21 cellular contexts compared by ENCODE assay signal in genomic region chr12:32179011-32179395, GRCh38.
DNase-seq lines count a peak whose midpoint lies in the region; ATAC-seq and TF ChIP-seq lines count a peak whose summit lies in the region.
"Had no signal": no experiment of that assay in that cellular context is flagged by ENCODE, and none has a peak within 500 bp of the region (broad histone marks: within the 10 kb centered on the region; RNA-seq: fewer than 3 reads in every experiment).

No MANE protein-coding gene starts in this region.

- H3K36me3 Mint-ChIP-seq in neural progenitor cell (peaks cover 10% of the 10 kb centered on the region), natural killer cell (no peaks in the 10 kb centered on the region)

- H3F3A ChIP-seq in neural progenitor cell (ENCODE audit: low read depth), result peaks cover 12% of the 10 kb centered on the region

- H3K27ac Mint-ChIP-seq in neural progenitor cell, result no peak overlapping the region
- no peak overlapping the region for H3K27ac Mint-ChIP-seq in natural killer cell
- H3K27ac Mint-ChIP-seq: CD4-positive, alpha-beta T cell; HFFc6 had no signal

- DNase-seq in DMS 273 treated with DMSO at 0.1 percent for 48 hours (lab: John Stamatoyannopoulos, UW) (peak; percentile 50), neural progenitor cell (ENCODE audit: low spot score) (no peak), natural killer cell (no peak), HCEC 1CT (no peak)
- DNase-seq in activated effector memory CD4-positive, alpha-beta T cell treated with Interleukin-2 at 50 U/mL for 16 hours, result no peak
- DNase-seq: CD4-positive, alpha-beta T cell; COR-L47; DND-41; HFFc6; NCI-H1092 treated with DMSO at 0.1 percent for 48 hours; NCI-H1436 treated with DMSO at 0.1 percent for 48 hours; NCI-H2171 treated with DMSO at 0.1 percent for 48 hours; NCI-H524 treated with DMSO at 0.1 percent for 48 hours; NK-92 treated with Interleukin-12 subunit alpha and Interleukin-12 subunit beta, amount 100 ng/mL, for 24 hours; SHP77 treated with DMSO at 0.1 percent for 48 hours had no signal

- H3K4me3 ChIP-seq in HUES48 (ENCODE audit: low read depth, low read length) (no peak overlapping the region), neural progenitor cell (no peak overlapping the region)
- H3K4me3 ChIP-seq: K562 had no signal

- no peak for TF ChIP-seq CTCF in VCaP (conservative IDR thresholded peaks at IDR 0.05)
- no peak for TF ChIP-seq CTCF in neural progenitor cell (IDR thresholded peaks at IDR 0.05)
- no peak for TF ChIP-seq CTCF in natural killer cell (IDR thresholded peaks at IDR 0.05)

- H3K4me3 Mint-ChIP-seq in neural progenitor cell (no peak overlapping the region), natural killer cell (no peak overlapping the region)
- H3K4me3 Mint-ChIP-seq: CD4-positive, alpha-beta T cell; HFFc6 had no signal

- peaks cover 17% of the 10 kb centered on the region for H3K4me1 Mint-ChIP-seq in neural progenitor cell
- H3K4me1 Mint-ChIP-seq in natural killer cell, result peaks cover 0 to 5% of the 10 kb centered on the region in 2 donors

- no peak overlapping the region for H3K4me2 ChIP-seq in neural progenitor cell

- H3K4me1 ChIP-seq in HUES48 (ENCODE audit: control insufficient read depth, insufficient read depth, low read length) (peaks cover 29% of the 10 kb centered on the region), neural progenitor cell (peaks cover 20% of the 10 kb centered on the region)

- H4K20me1 ChIP-seq in neural progenitor cell (ENCODE audit: low read depth), result no peaks in the 10 kb centered on the region

- H3K27me3 ChIP-seq in HUES48 (ENCODE audit: control insufficient read depth, insufficient read depth, low read length), result no peaks in the 10 kb centered on the region
- H3K27me3 ChIP-seq in neural progenitor cell, result no peaks in the 10 kb centered on the region

- no peak overlapping the region for H3K9ac ChIP-seq in HUES48 (ENCODE audit: low read depth, low read length)
- no peak overlapping the region for H3K9ac ChIP-seq in neural progenitor cell

- H3K9me3 Mint-ChIP-seq in neural progenitor cell, result no peaks in the 10 kb centered on the region
- H3K9me3 Mint-ChIP-seq in natural killer cell, result no peaks in the 10 kb centered on the region
- H3K9me3 Mint-ChIP-seq: CD4-positive, alpha-beta T cell; HFFc6 had no signal

- H3K79me2 ChIP-seq in neural progenitor cell (ENCODE audit: low read depth), result peaks cover 58% of the 10 kb centered on the region

- H3K27me3 Mint-ChIP-seq in neural progenitor cell (ENCODE audit: insufficient read depth, low read depth) (no peaks in the 10 kb centered on the region), natural killer cell (ENCODE audit: low read depth in 2 of 2) (no peaks in the 10 kb centered on the region)
- H3K27me3 Mint-ChIP-seq: CD4-positive, alpha-beta T cell had no signal

- no peak overlapping the region for H2AFZ ChIP-seq in neural progenitor cell (replicated peaks)

- intact Hi-C loops in natural killer cell (cut with micrococcal nuclease), result no loop called here

- ATAC-seq in natural killer cell, result no peak
- ATAC-seq: HepG2, K562, SK-N-SH treated with all-trans-retinoic acid at 6 μM for 48 hours had no signal

- H3K36me3 ChIP-seq in HUES48 (ENCODE audit: control insufficient read depth, insufficient read depth, low read length), result peaks cover 11% of the 10 kb centered on the region
- H3K36me3 ChIP-seq in neural progenitor cell, result peaks cover 3% of the 10 kb centered on the region

- H3K9me3 ChIP-seq in HUES48 (ENCODE audit: control insufficient read depth, insufficient read depth, low read length) (no peaks in the 10 kb centered on the region), neural progenitor cell (ENCODE audit: low read depth) (no peaks in the 10 kb centered on the region)

- peak overlapping the region; percentile 51 for H3K27ac ChIP-seq in HUES48 (ENCODE audit: low read depth, low read length)
- peak overlapping the region; percentile 92 for H3K27ac ChIP-seq in VCaP
- peak overlapping the region; percentile 77 for H3K27ac ChIP-seq in neural progenitor cell
- H3K27ac ChIP-seq: RWPE1 had no signal
